9 cellular contexts compared by ENCODE assay signal in genomic region chr6:134080171-134080795, GRCh38. TPM values are rescaled to one million over a fixed set of nuclear protein-coding genes. Genes with fewer than 3 reads are reported as not detected.
DNase-seq lines count a peak whose midpoint lies in the region; ATAC-seq and TF ChIP-seq lines count a peak whose summit lies in the region.
"Had no signal": no experiment of that assay in that cellular context is flagged by ENCODE, and none has a peak within 500 bp of the region (broad histone marks: within the 10 kb centered on the region; RNA-seq: fewer than 3 reads in every experiment).

No MANE protein-coding gene starts in this region.

- TF ChIP-seq POLR2A in breast epithelium (IDR thresholded peaks at IDR 0.05), result no peak

- CTCF ChIA-PET in MCF 10A (lab: Yijun Ruan, JAX) (interaction anchor here (1.3 to 7.8 kb wide), 5 partner anchors 14 to 156 kb away, joined by 3 to 51 read pairs (median 9); no protein-coding TSS in a partner anchor), RWPE1 (lab: Yijun Ruan, JAX) (no interaction called here)

- no peaks in the 10 kb centered on the region for H3K27me3 Mint-ChIP-seq in MCF 10A (ENCODE audit: insufficient read depth, unreplicated experiment)
- H3K27me3 Mint-ChIP-seq in type B pancreatic cell, result no peaks in the 10 kb centered on the region

- no peaks in the 10 kb centered on the region for H3K9me3 ChIP-seq in breast epithelium

- peak; percentile 17 for DNase-seq in MCF 10A (ENCODE audit: unreplicated experiment)
- DNase-seq in breast epithelium (ENCODE audit: low spot score in 2 of 2), result no peak
- peak; percentile 11 for DNase-seq in RWPE1 (ENCODE audit: low spot score)
- no peak for DNase-seq in type B pancreatic cell (ENCODE audit: extremely low spot score, unreplicated experiment)
- no peak for DNase-seq in stimulated activated CD4-positive, alpha-beta T cell treated with anti-CD3 and anti-CD28 coated beads, Interleukin-2, amount 100 ng/mL, for 24 hours
- DNase-seq in dedifferentiated amniotic fluid mesenchymal stem cell (ENCODE audit: extremely low spot score), result no peak
- DNase-seq: GOT3 had no signal

- no TSS peak for BruUV-seq in MCF 10A (replicated peaks; lab: Mats Ljungman, UMichigan)

- no peak overlapping the region for H3K27ac ChIP-seq in breast epithelium
- H3K27ac ChIP-seq in RWPE1, result no peak overlapping the region

- intact Hi-C loops in MCF 10A (cut with micrococcal nuclease) (no loop called here), breast epithelium (cut with DNase I; ENCODE audit: low total_unique reads) (no loop called here)

- ATAC-seq in HG03103 (IDR thresholded peaks at IDR 0.05; ENCODE audit: low read depth, unreplicated experiment) (peak; percentile 59), GM19397 (IDR thresholded peaks at IDR 0.05; ENCODE audit: unreplicated experiment) (no peak)

- H3K4me1 ChIP-seq in breast epithelium, result no peaks in the 10 kb centered on the region

- H3K27me3 ChIP-seq in breast epithelium, result no peaks in the 10 kb centered on the region

- H3K27ac Mint-ChIP-seq in MCF 10A (ENCODE audit: low read depth, unreplicated experiment) (no peak overlapping the region), type B pancreatic cell (peak overlapping the region; percentile 86)

- TF ChIP-seq CTCF in MCF 10A (IDR thresholded peaks at IDR 0.05; ENCODE audit: unreplicated experiment) (no peak), breast epithelium (IDR thresholded peaks at IDR 0.05) (no peak), RWPE1 (conservative IDR thresholded peaks at IDR 0.05; ENCODE audit: low read depth) (no peak), type B pancreatic cell (conservative IDR thresholded peaks at IDR 0.05) (no peak)

- POLR2A ChIA-PET in MCF 10A (lab: Yijun Ruan, JAX), result no interaction called here
- POLR2A ChIA-PET in RWPE1 (lab: Yijun Ruan, JAX; ENCODE audit: low non-redundant PET), result no interaction called here

- H3K4me3 Mint-ChIP-seq in MCF 10A (ENCODE audit: unreplicated experiment), result no peak overlapping the region
- H3K4me3 Mint-ChIP-seq in type B pancreatic cell, result peak overlapping the region; percentile 34

- H3K36me3 ChIP-seq in breast epithelium, result no peaks in the 10 kb centered on the region

- peaks cover 14% of the 10 kb centered on the region for H3K4me1 Mint-ChIP-seq in MCF 10A (ENCODE audit: insufficient read depth, unreplicated experiment)
- peaks cover 11% of the 10 kb centered on the region for H3K4me1 Mint-ChIP-seq in type B pancreatic cell (ENCODE audit: unreplicated experiment)

- no peak overlapping the region for H3K4me3 ChIP-seq in breast epithelium

- H3K36me3 Mint-ChIP-seq in MCF 10A (ENCODE audit: insufficient read depth, unreplicated experiment) (no peaks in the 10 kb centered on the region), type B pancreatic cell (peaks cover 4% of the 10 kb centered on the region)

- H3K9me3 Mint-ChIP-seq in MCF 10A (ENCODE audit: unreplicated experiment) (peaks cover 8% of the 10 kb centered on the region), type B pancreatic cell (peaks cover 17% of the 10 kb centered on the region)

RNA-seq across cellular contexts. Expression of gene SLC2A12, which starts 27.9 kb away (rescaled TPM):
- total RNA-seq in MCF 10A (2022) (0.10 TPM in 1 of 2 replicates, not detected in the other), breast epithelium (1 to 10 TPM in 2 of 3 donors, under 1 TPM in 1; 0.16 to 7.0 (median 2.3) TPM), type B pancreatic cell (ENCODE audit: low replicate concordance) (2.7 and 5.5 TPM in 2 replicates)

Comparison
In these comparisons a context has a peak if more than half of its experiments do, and no peak if none do; other contexts are left out.
1. DNase-seq: peak in MCF 10A (single experiment) and RWPE1 (single experiment); none in breast epithelium (0 of 2), type B pancreatic cell (single experiment), stimulated activated CD4-positive, alpha-beta T cell treated with anti-CD3 and anti-CD28 coated beads, Interleukin-2, amount 100 ng/mL, for 24 hours (0 of 2) and dedifferentiated amniotic fluid mesenchymal stem cell (single experiment).